Comparison of ENCODE assay signal across 8 cellular contexts in the genomic region with DNA sequence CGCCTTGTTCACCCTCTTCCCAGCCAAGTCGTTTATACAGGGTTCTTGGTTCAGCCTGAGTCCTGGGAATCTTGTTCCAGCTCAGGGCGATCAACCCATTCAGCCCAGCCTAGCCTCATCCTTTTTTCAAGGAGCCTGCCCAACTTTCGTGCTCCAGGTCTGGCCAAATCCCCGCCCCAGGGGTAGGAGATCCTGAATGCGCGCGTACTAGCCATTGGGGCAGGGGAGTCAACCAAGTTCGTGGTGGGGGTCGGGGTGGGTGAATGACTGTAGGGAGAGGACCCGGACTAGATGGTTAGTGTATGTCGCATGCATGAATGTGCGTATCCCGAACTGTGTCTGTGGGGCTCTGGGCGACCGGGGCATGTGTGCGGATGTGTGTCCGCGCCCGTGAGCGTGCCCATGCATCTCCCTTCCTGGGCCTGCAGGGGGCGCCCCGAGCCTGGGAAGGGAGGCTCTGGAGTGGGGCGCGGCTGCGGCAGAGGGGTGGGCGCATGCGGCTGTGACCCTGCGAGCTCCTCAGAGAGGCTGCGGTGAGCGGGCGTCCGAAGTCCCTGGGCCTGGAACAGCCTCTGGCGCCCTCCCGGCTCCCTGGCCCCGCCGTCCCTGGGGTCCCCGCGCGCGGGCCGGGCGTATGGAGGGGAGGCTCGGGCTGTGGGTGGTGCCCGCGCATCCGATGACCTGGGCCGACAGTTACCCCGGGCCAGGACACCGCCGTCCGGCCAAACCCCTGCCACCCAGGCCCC. TPM values are rescaled to one million over a fixed set of nuclear protein-coding genes. Genes with fewer than 3 reads are reported as not detected.
DNase-seq lines count a peak whose midpoint lies in the region; ATAC-seq and TF ChIP-seq lines count a peak whose summit lies in the region.

No MANE protein-coding gene starts in this region.

- BruUV-seq in mammary epithelial cell (replicated peaks; lab: Mats Ljungman, UMichigan), result no TSS peak

- ATAC-seq in GM21360 (IDR thresholded peaks at IDR 0.05; ENCODE audit: unreplicated experiment) (peak; percentile 49), WTC11 (peak; percentile 95)

- TF ChIP-seq CTCF in WTC11 (IDR thresholded peaks at IDR 0.05) (peak; percentile 93), mammary epithelial cell (conservative IDR thresholded peaks at IDR 0.05 in 1 of 2, IDR thresholded peaks at IDR 0.05 in 1 of 2; ENCODE audit: extremely low read depth in 1 of 2, insufficient read depth in 1 of 2, low read depth in 1 of 2, low read length in 2 of 2) (peak; percentile 80 to 93)

- WGBS in mammary epithelial cell (ENCODE audit: low coverage, missing lambda C conversion rate), result 18% methylated on average over 18 of the region's 52 CpGs

- DNase-seq in NCI-H1694 treated with DMSO at 0.1 percent for 48 hours (lab: John Stamatoyannopoulos, UW), result peak; percentile 65
- peak; percentile 91 for DNase-seq in WTC11 (ENCODE audit: low spot score)
- peak; percentile 54 for DNase-seq in mammary epithelial cell
- DNase-seq in iPS-NIHi11 (ENCODE audit: low spot score), result peak; percentile 94
- DNase-seq in DMS114 treated with DMSO at 0.1 percent for 48 hours (lab: John Stamatoyannopoulos, UW; ENCODE audit: unreplicated experiment), result no peak

- H3K79me2 ChIP-seq in ACC112 (ENCODE audit: control insufficient read depth, insufficient read depth, low read length, unreplicated experiment), result no peaks in the 10 kb centered on the region
- H3K79me2 ChIP-seq in mammary epithelial cell (ENCODE audit: insufficient read depth, low read length), result no peaks in the 10 kb centered on the region

- H3K9ac ChIP-seq in mammary epithelial cell (ENCODE audit: insufficient read depth, low read length) (peak overlapping the region; percentile 38), skeletal muscle tissue (ENCODE audit: low read depth in 1 of 3, low read length in 3 of 3) (peak overlapping the region in 2 of 3 donors; percentile 67 to 72)

- POLR2A ChIA-PET in WTC11 (lab: Charles Lee), result interaction anchor here (1.3 kb wide), 1 partner anchor 25 kb away, joined by 3 read pairs; no protein-coding TSS in a partner anchor

- no peaks in the 10 kb centered on the region for H3K36me3 Mint-ChIP-seq in WTC11

- H3K27me3 ChIP-seq in ACC112 (ENCODE audit: insufficient read depth, low read length), result peaks cover 11% of the 10 kb centered on the region; the same call in 1 of the 2 replicates
- H3K27me3 ChIP-seq in mammary epithelial cell (ENCODE audit: insufficient read depth, low read length), result no peaks in the 10 kb centered on the region
- H3K27me3 ChIP-seq in skeletal muscle tissue (ENCODE audit: control insufficient read depth in 3 of 3, insufficient read depth in 3 of 3, low read length in 3 of 3), result no peaks in the 10 kb centered on the region

- intact Hi-C loops in mammary epithelial cell (cut with micrococcal nuclease), result loop anchor here (1.0 to 5.0 kb wide), 7 partner anchors 59 to 776 kb away; no protein-coding TSS in a partner anchor

- H3K4me1 Mint-ChIP-seq in WTC11, result peaks cover 7% of the 10 kb centered on the region

- H3K36me3 ChIP-seq in ACC112 (ENCODE audit: insufficient read depth, low read length) (no peaks in the 10 kb centered on the region), mammary epithelial cell (ENCODE audit: insufficient read depth, low read length) (no peaks in the 10 kb centered on the region), skeletal muscle tissue (ENCODE audit: control insufficient read depth in 3 of 3, insufficient read depth in 3 of 3, low read length in 3 of 3) (no peaks in the 10 kb centered on the region)

- H3K4me2 ChIP-seq in mammary epithelial cell (ENCODE audit: insufficient read depth, low read depth, low read length), result peak overlapping the region; percentile 97

- no peaks in the 10 kb centered on the region for H3K9me3 Mint-ChIP-seq in WTC11

- H2AFZ ChIP-seq in ACC112 (ENCODE audit: low read length, unreplicated experiment) (peak overlapping the region; percentile 54), mammary epithelial cell (ENCODE audit: low read depth, low read length) (peak overlapping the region; percentile 90)

- peak overlapping the region; percentile 68 for H3K4me3 Mint-ChIP-seq in WTC11

- H3K4me1 ChIP-seq in ACC112 (ENCODE audit: control insufficient read depth, insufficient read depth, low read length, unreplicated experiment) (no peaks in the 10 kb centered on the region), mammary epithelial cell (ENCODE audit: insufficient read depth, low read length) (peaks cover 5% of the 10 kb centered on the region), skeletal muscle tissue (ENCODE audit: control insufficient read depth in 3 of 3, insufficient read depth in 3 of 3, low read length in 3 of 3) (peaks cover 3 to 9% (median 6%) of the 10 kb centered on the region in 3 donors)

- peaks cover 46% of the 10 kb centered on the region for H3K27me3 Mint-ChIP-seq in WTC11 (ENCODE audit: low read depth)

- no peak overlapping the region for H3K27ac Mint-ChIP-seq in WTC11

- CTCF ChIA-PET in WTC11 (lab: Charles Lee), result interaction anchor here (0.5 to 4.3 kb wide), 47 partner anchors 12 to 715 kb away, joined by 3 to 122 read pairs (median 5); partner anchors contain the start of genes CCL19, CCL21, DNAJB5 and FANCG
- CTCF ChIA-PET in mammary epithelial cell (lab: Charles Lee; ENCODE audit: low non-redundant PET), result interaction anchor here (0.6 kb wide), 1 partner anchor 259 kb away, joined by 4 read pairs; no protein-coding TSS in a partner anchor

- in situ Hi-C loops in mammary epithelial cell (cut with MboI; ENCODE audit: low sequenced_read_pairs in 2 of 2), result loop anchor here in 1 of 2 donors (10.0 kb wide), 1 partner anchor 194 kb away; a partner anchor contains a TSS

- H3K9me3 ChIP-seq in mammary epithelial cell (replicated peaks; ENCODE audit: insufficient read depth, low read length) (no peaks in the 10 kb centered on the region), skeletal muscle tissue (ENCODE audit: control insufficient read depth in 3 of 3, low read length in 3 of 3) (no peaks in the 10 kb centered on the region)

- H3K27ac ChIP-seq in ACC112 (ENCODE audit: low read depth, low read length) (no peak overlapping the region), mammary epithelial cell (ENCODE audit: insufficient read depth, low read depth, low read length) (no peak overlapping the region), skeletal muscle tissue (ENCODE audit: low read depth, low read length) (peak overlapping the region; percentile 54)

- no peaks in the 10 kb centered on the region for H4K20me1 ChIP-seq in mammary epithelial cell (ENCODE audit: insufficient read depth, low read length)

- dilution Hi-C loops in mammary epithelial cell (cut with HindIII; ENCODE audit: low sequenced_read_pairs), result no loop called here

- H3K4me3 ChIP-seq in ACC112 (ENCODE audit: low read depth, low read length) (peak overlapping the region; percentile 70), mammary epithelial cell (replicated peaks in 1 of 3; ENCODE audit: insufficient read depth in 1 of 3, low read depth in 2 of 3, low read length in 3 of 3) (peak overlapping the region; percentile 51 to 60 (median 60)), skeletal muscle tissue (ENCODE audit: low read length in 3 of 3) (peak overlapping the region; percentile 56 to 83 (median 81))

TF ChIP-seq in WTC11, 78 proteins besides CTCF, POLR2A, EP300 and RAD21 (continues in another document):
- TF ChIP-seq, protein P1, sequence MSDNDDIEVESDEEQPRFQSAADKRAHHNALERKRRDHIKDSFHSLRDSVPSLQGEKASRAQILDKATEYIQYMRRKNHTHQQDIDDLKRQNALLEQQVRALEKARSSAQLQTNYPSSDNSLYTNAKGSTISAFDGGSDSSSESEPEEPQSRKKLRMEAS (CRISPR knock-in tag; IDR thresholded peaks at IDR 0.05), result peak; percentile 65
- no peak for TF ChIP-seq ZNF263 (CRISPR knock-in tag; IDR thresholded peaks at IDR 0.05; ENCODE audit: low read depth)

RNA-seq across cellular contexts. Expression of gene CCL21, which starts 8.7 kb away (rescaled TPM):
- 0.37 TPM in 1 of 3 replicates, not detected in the others for total RNA-seq in WTC11 (2021)
- total RNA-seq in mammary epithelial cell, result not detected
- not detected for polyA plus RNA-seq in mammary epithelial cell
- not detected for polyA minus RNA-seq in mammary epithelial cell
- 15.7 TPM for total RNA-seq in skeletal muscle tissue

RNA-seq across cellular contexts. Expression of gene CCL19, which starts 10.1 kb away (rescaled TPM):
- total RNA-seq in WTC11 (2021) (not detected in 3 replicates), mammary epithelial cell (not detected), skeletal muscle tissue (not detected)
- not detected for polyA plus RNA-seq in mammary epithelial cell
- not detected for polyA minus RNA-seq in mammary epithelial cell

RNA-seq across cellular contexts. Expression of gene CCL27, which starts 38.7 kb away (rescaled TPM):
- 0.68 to 1.0 TPM (median 0.89 TPM) in 3 replicates for total RNA-seq in WTC11 (2021)
- total RNA-seq in mammary epithelial cell, result under 1 TPM in 1 of 2 donors, not detected in 1; 0.80 TPM
- not detected for polyA plus RNA-seq in mammary epithelial cell
- not detected for polyA minus RNA-seq in mammary epithelial cell
- total RNA-seq in skeletal muscle tissue, result not detected

RNA-seq across cellular contexts. Expression of gene IL11RA, which starts 49.2 kb away (rescaled TPM):
- total RNA-seq in WTC11 (2021), result 7.2 to 8.6 TPM (median 7.6 TPM) in 3 replicates
- 1 to 10 TPM; 4.9 to 6.0 TPM for total RNA-seq in mammary epithelial cell
- 3.2 TPM for polyA plus RNA-seq in mammary epithelial cell
- polyA minus RNA-seq in mammary epithelial cell, result 1.1 TPM
- total RNA-seq in skeletal muscle tissue, result 75.7 TPM

RNA-seq across cellular contexts. Expression of gene GALT, which starts 54.7 kb away (rescaled TPM):
- total RNA-seq in WTC11 (2021) (35.9 to 39.7 TPM (median 37.6 TPM) in 3 replicates), mammary epithelial cell (10 to 100 TPM; 29.5 to 30.2 TPM), skeletal muscle tissue (23.0 TPM)
- 25.8 TPM for polyA plus RNA-seq in mammary epithelial cell
- polyA minus RNA-seq in mammary epithelial cell, result 8.0 TPM

Comparison
In these comparisons a context has a peak if more than half of its experiments do, and no peak if none do; other contexts are left out.
1. RNA of gene CCL21, which starts 8.7 kb away (total RNA-seq): 15.7 TPM in skeletal muscle tissue (single experiment); 0.37 TPM in WTC11 and not detected in mammary epithelial cell; every median in the first group is over 10 times any median in the second.
2. Peak in every context shown above with its lines, with median percentiles within 50 percentile points of each other: H3K4me3 ChIP-seq.